Comparison of ENCODE assay signal across 19 cellular contexts in genomic region chr5:33023649-33024048, GRCh38.
"Had no signal": no experiment of that assay in that cellular context is flagged by ENCODE, and none has a peak within 500 bp of the region (broad histone marks: within the 10 kb centered on the region; RNA-seq: fewer than 3 reads in every experiment).

No MANE protein-coding gene starts in this region.

- DNase-seq: activated CD4-positive, alpha-beta memory T cell treated with anti-CD3 and anti-CD28 coated beads for 36 hours; activated CD4-positive, alpha-beta T cell treated with anti-CD3 and anti-CD28 coated beads for 48 hours; activated naive CD4-positive, alpha-beta T cell treated with anti-CD3 and anti-CD28 coated beads for 36 hours; activated naive CD8-positive, alpha-beta T cell treated with anti-CD3 and anti-CD28 coated beads, Interleukin-2, amount 10 ng/mL, durations not matched to agents 7 days and 5 days; activated T-cell treated with anti-CD3 and anti-CD28 coated beads, Interleukin-2, amount 50 U/mL, for 48 hours; central memory CD4-positive, alpha-beta T cell; esophagus squamous epithelium; left ventricle myocardium inferior; naive thymus-derived CD8-positive, alpha-beta T cell; sigmoid colon; stimulated activated CD4-positive, alpha-beta T cell treated with anti-CD3 and anti-CD28 coated beads, Interleukin-2, amount 100 ng/mL, for 48 hours; stimulated activated CD8-positive, alpha-beta memory T cell treated with anti-CD3 and anti-CD28 coated beads, Interleukin-4, amount 100 ng/mL, for 48 hours; stimulated activated naive CD4-positive, alpha-beta T cell; T-helper 2 cell; testis; trophoblast cell had no signal

- H3K4me3 ChIP-seq: esophagus squamous epithelium, left ventricle myocardium inferior, neural progenitor cell, sigmoid colon, testis, vagina had no signal

- FAIRE-seq: colon had no signal
